9 cellular contexts compared by ENCODE assay signal in the genomic region with DNA sequence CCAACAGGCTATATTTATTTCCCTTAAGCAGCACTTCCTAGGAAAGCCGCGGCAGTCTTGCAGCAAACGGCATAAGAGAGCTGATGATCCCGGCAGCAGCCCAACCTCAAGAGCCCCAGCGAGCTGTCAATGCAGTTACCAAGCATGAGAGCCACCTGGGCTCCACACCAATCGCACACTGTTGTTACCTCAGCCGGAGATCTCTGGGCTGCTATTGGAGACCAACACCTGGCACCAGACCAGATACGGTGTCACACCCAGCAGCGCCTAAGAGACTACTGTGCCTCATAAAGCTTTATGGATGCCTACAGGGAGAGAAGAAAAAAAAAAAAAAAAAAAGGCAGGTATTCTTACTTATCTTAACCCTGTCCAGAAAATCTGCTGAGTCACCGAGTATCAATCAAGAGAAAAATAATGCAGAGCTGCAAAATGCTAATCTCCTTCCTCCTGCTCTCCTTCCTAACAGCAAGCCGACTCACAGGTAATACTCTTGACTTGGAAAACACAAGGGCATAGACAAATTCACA. TPM values are rescaled to one million over a fixed set of nuclear protein-coding genes. Genes with fewer than 3 reads are reported as not detected.
DNase-seq lines count a peak whose midpoint lies in the region; ATAC-seq and TF ChIP-seq lines count a peak whose summit lies in the region.
"Had no signal": no experiment of that assay in that cellular context is flagged by ENCODE, and none has a peak within 500 bp of the region (broad histone marks: within the 10 kb centered on the region; RNA-seq: fewer than 3 reads in every experiment).

No MANE protein-coding gene starts in this region.

- peaks cover 4% of the 10 kb centered on the region for H3K36me3 Mint-ChIP-seq in neural progenitor cell
- H3K36me3 Mint-ChIP-seq in activated T-helper 2 cell treated with anti-CD3 and anti-CD28 coated beads, Interferon-gamma antibody, Interleukin-2, Interleukin-4, amounts not matched to agents 10 μg/mL and 5 μg/mL and 100 μg/mL, durations not matched to agents 14 hours and 24 hours and 36 hours (ENCODE audit: low read depth): peaks cover 14% of the 10 kb centered on the region

- H3K9me3 ChIP-seq in esophagus muscularis mucosa (no peaks in the 10 kb centered on the region), neural progenitor cell (ENCODE audit: low read depth) (no peaks in the 10 kb centered on the region)

- no peak overlapping the region for H3K27ac Mint-ChIP-seq in neural progenitor cell
- H3K27ac Mint-ChIP-seq in activated T-helper 2 cell treated with anti-CD3 and anti-CD28 coated beads, Interferon-gamma antibody, Interleukin-2, Interleukin-4, amounts not matched to agents 10 μg/mL and 5 μg/mL and 100 μg/mL, durations not matched to agents 14 hours and 24 hours and 36 hours: no peak overlapping the region

- H3K4me1 ChIP-seq in esophagus muscularis mucosa: peaks cover 11 to 37% (median 18%) of the 10 kb centered on the region in 4 donors
- no peaks in the 10 kb centered on the region for H3K4me1 ChIP-seq in neural progenitor cell

- peaks cover 18% of the 10 kb centered on the region for H3K4me1 Mint-ChIP-seq in neural progenitor cell
- peaks cover 8% of the 10 kb centered on the region for H3K4me1 Mint-ChIP-seq in activated T-helper 2 cell treated with anti-CD3 and anti-CD28 coated beads, Interferon-gamma antibody, Interleukin-2, Interleukin-4, amounts not matched to agents 10 μg/mL and 5 μg/mL and 100 μg/mL, durations not matched to agents 14 hours and 24 hours and 36 hours (ENCODE audit: low read depth)

- no peak overlapping the region for H2AFZ ChIP-seq in neural progenitor cell (replicated peaks)

- no peaks in the 10 kb centered on the region for H3K9me3 Mint-ChIP-seq in neural progenitor cell
- H3K9me3 Mint-ChIP-seq in activated T-helper 2 cell treated with anti-CD3 and anti-CD28 coated beads, Interferon-gamma antibody, Interleukin-2, Interleukin-4, amounts not matched to agents 10 μg/mL and 5 μg/mL and 100 μg/mL, durations not matched to agents 14 hours and 24 hours and 36 hours: no peaks in the 10 kb centered on the region

- TF ChIP-seq POLR2A in esophagus muscularis mucosa (IDR thresholded peaks at IDR 0.05; ENCODE audit: low read depth): no peak

- H3K4me3 Mint-ChIP-seq in neural progenitor cell: no peak overlapping the region
- H3K4me3 Mint-ChIP-seq in activated T-helper 2 cell treated with anti-CD3 and anti-CD28 coated beads, Interferon-gamma antibody, Interleukin-2, Interleukin-4, amounts not matched to agents 10 μg/mL and 5 μg/mL and 100 μg/mL, durations not matched to agents 14 hours and 24 hours and 36 hours (ENCODE audit: low read depth): no peak overlapping the region

- H3K36me3 ChIP-seq in esophagus muscularis mucosa (peaks cover 0 to 25% (median 22%) of the 10 kb centered on the region in 4 donors), neural progenitor cell (peaks cover 7% of the 10 kb centered on the region)

- no peaks in the 10 kb centered on the region for H3K79me2 ChIP-seq in neural progenitor cell (ENCODE audit: low read depth)

- TF ChIP-seq CTCF in esophagus muscularis mucosa (IDR thresholded peaks at IDR 0.05) (no peak), neural progenitor cell (IDR thresholded peaks at IDR 0.05) (no peak)

- intact Hi-C loops in esophagus muscularis mucosa (cut with DNase I): no loop called here
- intact Hi-C loops in activated T-helper 2 cell treated with anti-CD3 and anti-CD28 coated beads, Interferon-gamma antibody, Interleukin-2, Interleukin-4, amounts not matched to agents 10 μg/mL and 5 μg/mL and 100 μg/mL, durations not matched to agents 14 hours and 24 hours and 36 hours (cut with micrococcal nuclease): no loop called here

- peak; percentile 65 for DNase-seq in GF-D8 (lab: John Stamatoyannopoulos, UW)
- peak; percentile 79 for DNase-seq in NAMALWA (ENCODE audit: low spot score)
- DNase-seq in SHP77 treated with DMSO at 0.1 percent for 48 hours (lab: John Stamatoyannopoulos, UW): peak; percentile 83
- no peak for DNase-seq in esophagus muscularis mucosa (ENCODE audit: extremely low spot score)
- no peak for DNase-seq in neural progenitor cell (ENCODE audit: low spot score)
- DNase-seq in DMS114 treated with DMSO at 0.1 percent for 48 hours (lab: John Stamatoyannopoulos, UW; ENCODE audit: unreplicated experiment): no peak
- DNase-seq in activated T-helper 2 cell treated with anti-CD3 and anti-CD28 coated beads, Interferon-gamma antibody, Interleukin-2, Interleukin-4, amounts not matched to agents 10 μg/mL and 5 μg/mL and 100 μg/mL, durations not matched to agents 14 hours and 24 hours and 36 hours (ENCODE audit: low spot score): no peak

- H3K27me3 ChIP-seq in esophagus muscularis mucosa: no peaks in the 10 kb centered on the region
- H3K27me3 ChIP-seq in neural progenitor cell: no peaks in the 10 kb centered on the region

- 50% methylated on average over 11 of the region's 11 CpGs for WGBS in esophagus muscularis mucosa

- H3K9ac ChIP-seq in neural progenitor cell: no peak overlapping the region

- H3K4me3 ChIP-seq in esophagus muscularis mucosa (peak overlapping the region; percentile 17 to 40 (median 24)), neural progenitor cell (no peak overlapping the region)

- H3F3A ChIP-seq in neural progenitor cell (ENCODE audit: low read depth): no peaks in the 10 kb centered on the region

- H4K20me1 ChIP-seq in neural progenitor cell (ENCODE audit: low read depth): no peaks in the 10 kb centered on the region

- TF ChIP-seq EP300 in esophagus muscularis mucosa (IDR thresholded peaks at IDR 0.05): no peak

- no peak overlapping the region for H3K4me2 ChIP-seq in neural progenitor cell

- no peaks in the 10 kb centered on the region for H3K27me3 Mint-ChIP-seq in neural progenitor cell (ENCODE audit: insufficient read depth, low read depth)
- no peaks in the 10 kb centered on the region for H3K27me3 Mint-ChIP-seq in activated T-helper 2 cell treated with anti-CD3 and anti-CD28 coated beads, Interferon-gamma antibody, Interleukin-2, Interleukin-4, amounts not matched to agents 10 μg/mL and 5 μg/mL and 100 μg/mL, durations not matched to agents 14 hours and 24 hours and 36 hours (ENCODE audit: low read depth)

- H3K27ac ChIP-seq in esophagus muscularis mucosa (replicated peaks in 1 of 4) (peak overlapping the region in 1 of 4 donors; percentile 1), neural progenitor cell (peak overlapping the region; percentile 42)

- ATAC-seq in GM21786 (IDR thresholded peaks at IDR 0.05; ENCODE audit: unreplicated experiment): peak; percentile 90

RNA-seq across cellular contexts. Expression of a gene that starts 11.6 kb away (rescaled TPM):
- 10 to 100 TPM in 3 of 4 donors, 1 to 10 TPM in 1; 9.8 to 20.2 (median 17.6) TPM for total RNA-seq in esophagus muscularis mucosa
- 34.0 and 38.7 TPM in 2 replicates for total RNA-seq in neural progenitor cell (ENCODE audit: low replicate concordance)
- 20.6 and 21.0 TPM in 2 replicates for total RNA-seq in activated T-helper 2 cell treated with anti-CD3 and anti-CD28 coated beads, Interferon-gamma antibody, Interleukin-2, Interleukin-4, amounts not matched to agents 10 μg/mL and 5 μg/mL and 100 μg/mL, durations not matched to agents 14 hours and 24 hours and 36 hours

RNA-seq across cellular contexts. Expression of a gene that starts 25.5 kb away (rescaled TPM):
- total RNA-seq in esophagus muscularis mucosa (not detected), neural progenitor cell (ENCODE audit: low replicate concordance) (not detected in 2 replicates)
- total RNA-seq in activated T-helper 2 cell treated with anti-CD3 and anti-CD28 coated beads, Interferon-gamma antibody, Interleukin-2, Interleukin-4, amounts not matched to agents 10 μg/mL and 5 μg/mL and 100 μg/mL, durations not matched to agents 14 hours and 24 hours and 36 hours: not detected in 2 replicates
- total RNA-seq: T-helper 2 cell treated with Interferon-gamma antibody and Interleukin-4, amounts not matched to agents 100 ng/mL and 5 ng/mL, for 36 hours had no signal

RNA-seq across cellular contexts. Expression of a gene that starts 46.8 kb away (rescaled TPM):
- not detected for total RNA-seq in esophagus muscularis mucosa
- not detected in 2 replicates for total RNA-seq in neural progenitor cell (ENCODE audit: low replicate concordance)
- total RNA-seq in activated T-helper 2 cell treated with anti-CD3 and anti-CD28 coated beads, Interferon-gamma antibody, Interleukin-2, Interleukin-4, amounts not matched to agents 10 μg/mL and 5 μg/mL and 100 μg/mL, durations not matched to agents 14 hours and 24 hours and 36 hours: not detected in 2 replicates
- total RNA-seq: T-helper 2 cell treated with Interferon-gamma antibody and Interleukin-4, amounts not matched to agents 100 ng/mL and 5 ng/mL, for 36 hours had no signal

Comparison
In these comparisons a context has a peak if more than half of its experiments do, and no peak if none do; other contexts are left out.
1. DNase-seq: peak in GF-D8 (single experiment), NAMALWA (single experiment) and SHP77 treated with DMSO at 0.1 percent for 48 hours (single experiment); none in esophagus muscularis mucosa (single experiment), neural progenitor cell (single experiment), DMS114 treated with DMSO at 0.1 percent for 48 hours (single experiment) and activated T-helper 2 cell treated with anti-CD3 and anti-CD28 coated beads, Interferon-gamma antibody, Interleukin-2, Interleukin-4, amounts not matched to agents 10 μg/mL and 5 μg/mL and 100 μg/mL, durations not matched to agents 14 hours and 24 hours and 36 hours (single experiment).